Comparison of ENCODE assay signal across 2 cellular contexts in the genomic region with DNA sequence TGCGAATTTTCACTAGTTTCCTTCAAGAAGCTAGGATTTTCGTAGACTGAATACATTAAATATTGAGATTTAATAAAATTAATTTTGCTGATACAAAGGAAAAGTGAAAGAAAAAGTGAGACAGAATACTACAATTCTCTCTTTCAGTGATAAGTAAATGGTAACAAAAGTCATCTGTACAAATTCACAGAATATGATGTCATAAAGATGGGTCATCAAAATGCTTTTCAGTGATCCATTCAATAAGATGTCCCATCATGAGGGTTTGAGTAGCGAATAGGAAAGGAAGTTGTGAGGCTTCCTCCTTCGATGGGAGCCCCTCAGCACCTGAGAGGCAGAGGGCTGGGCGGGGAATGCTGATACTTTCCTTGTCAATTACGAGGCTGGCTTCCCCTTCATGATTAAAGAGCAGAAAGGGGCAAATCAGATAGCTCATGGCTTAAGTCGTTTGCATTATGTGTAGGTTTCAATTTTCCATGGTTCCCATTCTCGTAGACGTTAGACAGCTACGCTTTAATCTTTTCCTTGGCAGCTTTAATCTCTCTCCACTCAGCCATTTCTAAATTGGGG.
TF ChIP-seq lines count a peak whose summit lies in the region.

No MANE protein-coding gene starts in this region.

TF ChIP-seq in HepG2, 621 proteins besides CTCF, POLR2A, EP300 and RAD21:
- TF ChIP-seq, protein P1, sequence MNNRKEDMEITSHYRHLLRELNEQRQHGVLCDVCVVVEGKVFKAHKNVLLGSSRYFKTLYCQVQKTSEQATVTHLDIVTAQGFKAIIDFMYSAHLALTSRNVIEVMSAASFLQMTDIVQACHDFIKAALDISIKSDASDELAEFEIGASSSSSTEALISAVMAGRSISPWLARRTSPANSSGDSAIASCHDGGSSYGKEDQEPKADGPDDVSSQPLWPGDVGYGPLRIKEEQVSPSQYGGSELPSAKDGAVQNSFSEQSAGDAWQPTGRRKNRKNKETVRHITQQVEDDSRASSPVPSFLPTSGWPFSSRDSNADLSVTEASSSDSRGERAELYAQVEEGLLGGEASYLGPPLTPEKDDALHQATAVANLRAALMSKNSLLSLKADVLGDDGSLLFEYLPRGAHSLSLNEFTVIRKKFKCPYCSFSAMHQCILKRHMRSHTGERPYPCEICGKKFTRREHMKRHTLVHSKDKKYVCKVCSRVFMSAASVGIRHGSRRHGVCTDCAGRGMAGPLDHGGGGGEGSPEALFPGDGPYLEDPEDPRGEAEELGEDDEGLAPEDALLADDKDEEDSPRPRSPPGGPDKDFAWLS (CRISPR knock-in tag; IDR thresholded peaks at IDR 0.05; ENCODE audit: borderline replicate concordance) = no peak
- TF ChIP-seq ATF7 (IDR thresholded peaks at IDR 0.05) = peak; percentile 54
- TF ChIP-seq ATF7 (CRISPR knock-in tag; IDR thresholded peaks at IDR 0.05) = no peak
- peak; percentile 54; the same call in 1 of the 2 replicates for TF ChIP-seq CREB1 (IDR thresholded peaks at IDR 0.05)
- no peak for TF ChIP-seq CREB1 (CRISPR knock-in tag; IDR thresholded peaks at IDR 0.05)
- TF ChIP-seq, protein P2, sequence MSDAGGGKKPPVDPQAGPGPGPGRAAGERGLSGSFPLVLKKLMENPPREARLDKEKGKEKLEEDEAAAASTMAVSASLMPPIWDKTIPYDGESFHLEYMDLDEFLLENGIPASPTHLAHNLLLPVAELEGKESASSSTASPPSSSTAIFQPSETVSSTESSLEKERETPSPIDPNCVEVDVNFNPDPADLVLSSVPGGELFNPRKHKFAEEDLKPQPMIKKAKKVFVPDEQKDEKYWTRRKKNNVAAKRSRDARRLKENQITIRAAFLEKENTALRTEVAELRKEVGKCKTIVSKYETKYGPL (CRISPR knock-in tag; IDR thresholded peaks at IDR 0.05) = no peak

TF ChIP-seq in H1, 55 proteins besides CTCF, POLR2A, EP300 and RAD21:
- TF ChIP-seq RNF2 (IDR thresholded peaks at IDR 0.05; ENCODE audit: borderline replicate concordance, low read depth, low read length, missing control alignments, poor library complexity, severe bottlenecking) (no peak), TAF1 (IDR thresholded peaks at IDR 0.05; ENCODE audit: low read depth, low read length) (no peak), TEAD4 (IDR thresholded peaks at IDR 0.05; ENCODE audit: low read depth, low read length) (no peak), SRF (IDR thresholded peaks at IDR 0.05; ENCODE audit: low read depth, low read length) (no peak), POU5F1 (IDR thresholded peaks at IDR 0.05; ENCODE audit: low read depth, low read length) (no peak), KDM4A (IDR thresholded peaks at IDR 0.05; ENCODE audit: low read depth, low read length, severe bottlenecking) (no peak), SUZ12 (IDR thresholded peaks at IDR 0.05; ENCODE audit: low read length) (no peak), GTF2F1 (IDR thresholded peaks at IDR 0.05; ENCODE audit: borderline replicate concordance, low read depth, low read length) (no peak), TCF12 (IDR thresholded peaks at IDR 0.05; ENCODE audit: low read depth, low read length) (no peak), SIRT6 (IDR thresholded peaks at IDR 0.05; ENCODE audit: low read length) (no peak), HDAC2 (IDR thresholded peaks at IDR 0.05; ENCODE audit: borderline replicate concordance in 1 of 2, low read depth in 2 of 2, low read length in 2 of 2) (no peak), SIX5 (IDR thresholded peaks at IDR 0.05; ENCODE audit: low read depth, low read length) (no peak), ASH2L (IDR thresholded peaks at IDR 0.05; ENCODE audit: low read length) (no peak), CREB1 (IDR thresholded peaks at IDR 0.05) (no peak), NANOG (IDR thresholded peaks at IDR 0.05; ENCODE audit: insufficient read depth, low read depth, low read length, poor library complexity, severe bottlenecking) (no peak), EZH2 (IDR thresholded peaks at IDR 0.05; ENCODE audit: low read depth, low read length, severe bottlenecking) (no peak), PHF8 (conservative IDR thresholded peaks at IDR 0.05; ENCODE audit: low read depth, low read length) (no peak), TBP (IDR thresholded peaks at IDR 0.05; ENCODE audit: low read depth, low read length) (no peak), MAFK (IDR thresholded peaks at IDR 0.05; ENCODE audit: low read depth, low read length) (no peak)
- TF ChIP-seq, protein P3, sequence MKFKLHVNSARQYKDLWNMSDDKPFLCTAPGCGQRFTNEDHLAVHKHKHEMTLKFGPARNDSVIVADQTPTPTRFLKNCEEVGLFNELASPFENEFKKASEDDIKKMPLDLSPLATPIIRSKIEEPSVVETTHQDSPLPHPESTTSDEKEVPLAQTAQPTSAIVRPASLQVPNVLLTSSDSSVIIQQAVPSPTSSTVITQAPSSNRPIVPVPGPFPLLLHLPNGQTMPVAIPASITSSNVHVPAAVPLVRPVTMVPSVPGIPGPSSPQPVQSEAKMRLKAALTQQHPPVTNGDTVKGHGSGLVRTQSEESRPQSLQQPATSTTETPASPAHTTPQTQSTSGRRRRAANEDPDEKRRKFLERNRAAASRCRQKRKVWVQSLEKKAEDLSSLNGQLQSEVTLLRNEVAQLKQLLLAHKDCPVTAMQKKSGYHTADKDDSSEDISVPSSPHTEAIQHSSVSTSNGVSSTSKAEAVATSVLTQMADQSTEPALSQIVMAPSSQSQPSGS (IDR thresholded peaks at IDR 0.05; ENCODE audit: low read length) = no peak
